Comparison of ENCODE assay signal across 9 cellular contexts in the genomic region with DNA sequence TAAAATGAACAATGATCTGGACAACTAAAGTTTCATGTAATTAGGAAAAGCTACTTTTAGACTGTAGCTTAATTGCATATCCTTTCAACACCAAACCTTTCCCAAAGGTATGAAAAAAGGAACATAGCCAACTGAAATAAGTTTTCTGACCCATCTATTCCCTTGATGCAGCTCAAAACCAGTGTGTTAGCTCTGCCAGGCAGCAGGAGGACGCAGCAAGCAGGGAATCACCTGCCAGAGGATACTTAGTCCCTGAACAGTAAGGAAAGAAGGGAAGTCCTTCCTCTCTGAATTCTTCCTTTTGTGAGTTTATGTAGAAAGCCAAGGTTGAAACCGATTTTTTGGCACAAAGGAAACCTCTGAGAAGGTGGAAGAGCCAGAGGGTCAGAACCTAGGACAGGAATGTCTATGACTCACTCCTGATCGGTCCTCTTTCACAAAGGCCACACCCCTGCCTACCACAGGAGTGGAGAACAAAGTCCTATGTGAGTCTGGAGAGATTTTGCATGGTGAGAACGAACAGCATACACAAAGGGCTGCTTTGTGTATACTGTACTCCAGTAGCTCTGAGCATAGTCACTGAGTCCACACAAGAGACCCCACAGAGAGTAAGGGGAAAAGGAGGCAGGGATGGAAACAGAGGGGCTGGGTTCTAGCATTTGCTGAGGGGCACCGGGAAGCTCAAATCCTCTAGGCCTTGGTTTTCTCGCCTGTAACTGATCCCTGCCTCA.
DNase-seq lines count a peak whose midpoint lies in the region; ATAC-seq and TF ChIP-seq lines count a peak whose summit lies in the region.
"Had no signal": no experiment of that assay in that cellular context is flagged by ENCODE, and none has a peak within 500 bp of the region (broad histone marks: within the 10 kb centered on the region; RNA-seq: fewer than 3 reads in every experiment).

No MANE protein-coding gene starts in this region.

- H3K4me3 Mint-ChIP-seq in activated T-cell treated with anti-CD3 and anti-CD28 coated beads, Interleukin-2, amount 50 U/mL, for 4 hours = peak overlapping the region; percentile 48

- peaks cover 49% of the 10 kb centered on the region for H3K36me3 Mint-ChIP-seq in activated T-cell treated with anti-CD3 and anti-CD28 coated beads, Interleukin-2, amount 50 U/mL, for 4 hours (ENCODE audit: insufficient read depth)

- intact Hi-C loops in left ventricle myocardium inferior (cut with micrococcal nuclease) = loop anchor here (5.0 kb wide), 1 partner anchor 246 kb away; no protein-coding TSS in a partner anchor
- intact Hi-C loops in cardiac septum (cut with DNase I) = no loop called here
- intact Hi-C loops in upper lobe of right lung (cut with DNase I) = no loop called here

- H3K4me1 ChIP-seq in left ventricle myocardium inferior (peaks cover 56% of the 10 kb centered on the region), upper lobe of right lung (peaks cover 36% of the 10 kb centered on the region)

- H3K27me3 ChIP-seq in left ventricle myocardium inferior (ENCODE audit: low read depth) = no peaks in the 10 kb centered on the region
- H3K27me3 ChIP-seq in upper lobe of right lung = no peaks in the 10 kb centered on the region
- H3K27me3 ChIP-seq: heart right ventricle had no signal

- H3K4me1 Mint-ChIP-seq in activated T-cell treated with anti-CD3 and anti-CD28 coated beads, Interleukin-2, amount 50 U/mL, for 4 hours (ENCODE audit: low read depth) = peaks cover 66% of the 10 kb centered on the region

- H3K9me3 ChIP-seq in left ventricle myocardium inferior (replicated peaks) (no peaks in the 10 kb centered on the region), upper lobe of right lung (no peaks in the 10 kb centered on the region)
- H3K9me3 ChIP-seq: heart right ventricle had no signal

- H3K36me3 ChIP-seq in left ventricle myocardium inferior (no peaks in the 10 kb centered on the region), upper lobe of right lung (no peaks in the 10 kb centered on the region)

- H3K4me3 ChIP-seq in left ventricle myocardium inferior (no peak overlapping the region), upper lobe of right lung (no peak overlapping the region)
- H3K4me3 ChIP-seq: heart right ventricle had no signal

- DNase-seq in left ventricle myocardium inferior (no peak), cardiac septum (ENCODE audit: low spot score) (no peak), iPS-NIHi11 (ENCODE audit: low spot score) (peak; percentile 57), upper lobe of right lung (no peak), NCI-H187 treated with DMSO at 0.1 percent for 48 hours (lab: John Stamatoyannopoulos, UW) (no peak), CD1c-positive myeloid dendritic cell (ENCODE audit: extremely low spot score) (no peak)
- DNase-seq in activated T-cell treated with anti-CD3 and anti-CD28 coated beads, Interleukin-2, amount 50 U/mL, for 4 hours = no peak
- DNase-seq: heart right ventricle had no signal

- no peaks in the 10 kb centered on the region for H3K27me3 Mint-ChIP-seq in activated T-cell treated with anti-CD3 and anti-CD28 coated beads, Interleukin-2, amount 50 U/mL, for 4 hours (ENCODE audit: low read depth)

- ATAC-seq in activated T-cell treated with anti-CD3 and anti-CD28 coated beads, Interleukin-2, amount 50 U/mL, for 4 hours = no peak
- ATAC-seq in upper lobe of right lung (peak; percentile 76), HG03196 (IDR thresholded peaks at IDR 0.05; ENCODE audit: unreplicated experiment) (no peak)

- peak overlapping the region; percentile 11 for H3K27ac ChIP-seq in left ventricle myocardium inferior (replicated peaks)
- no peak overlapping the region for H3K27ac ChIP-seq in upper lobe of right lung

- H3K9me3 Mint-ChIP-seq in activated T-cell treated with anti-CD3 and anti-CD28 coated beads, Interleukin-2, amount 50 U/mL, for 4 hours = no peaks in the 10 kb centered on the region

- TF ChIP-seq CTCF in left ventricle myocardium inferior (IDR thresholded peaks at IDR 0.05; ENCODE audit: borderline replicate concordance) (no peak), upper lobe of right lung (IDR thresholded peaks at IDR 0.05) (no peak)
